9 cellular contexts compared by ENCODE assay signal in the genomic region with DNA sequence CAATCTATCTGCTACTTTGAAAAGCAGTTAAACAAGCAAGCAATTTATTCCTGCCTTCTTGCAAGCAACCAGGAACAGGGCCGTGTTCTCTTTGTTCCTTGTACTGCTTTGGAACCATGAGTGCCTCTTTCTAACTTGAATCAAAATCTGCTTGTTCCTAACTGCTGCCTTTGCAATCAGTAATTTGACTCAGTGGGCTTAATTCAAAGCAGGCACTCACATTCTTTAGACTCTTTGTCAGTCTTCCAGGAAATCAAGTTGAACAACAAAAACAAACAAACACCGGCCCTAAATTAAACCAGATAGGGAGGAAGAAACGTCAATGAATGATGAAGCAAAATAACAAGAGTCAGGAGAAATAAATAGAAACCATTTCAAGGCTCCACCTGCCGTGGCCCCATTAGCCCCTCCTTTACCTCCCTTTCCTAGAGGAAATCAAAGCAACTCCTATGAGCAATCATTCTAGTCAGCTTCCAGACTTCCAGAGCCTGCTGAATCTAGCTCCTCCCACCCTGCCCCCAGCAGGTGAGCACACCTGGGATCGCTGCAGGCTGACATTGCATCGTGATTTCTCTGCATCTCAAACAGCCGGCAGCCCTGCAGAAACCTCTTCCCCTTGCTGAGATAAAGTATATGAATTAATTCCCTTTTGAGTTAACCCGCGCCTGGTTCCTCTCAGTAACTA.
A peak's percentile ranks its signal among the peaks of the same experiment; 100 is the strongest.
DNase-seq lines count a peak whose midpoint lies in the region; ATAC-seq and TF ChIP-seq lines count a peak whose summit lies in the region.
"Had no signal": no experiment of that assay in that cellular context is flagged by ENCODE, and none has a peak within 500 bp of the region (broad histone marks: within the 10 kb centered on the region; RNA-seq: fewer than 3 reads in every experiment).

No MANE protein-coding gene starts in this region.

- H3K36me3 ChIP-seq in iPS-20b (ENCODE audit: insufficient read depth, low read depth, low read length) (no peaks in the 10 kb centered on the region), smooth muscle cell (ENCODE audit: low read depth) (no peaks in the 10 kb centered on the region), tibial artery (no peaks in the 10 kb centered on the region)

- no peaks in the 10 kb centered on the region for H3K36me3 Mint-ChIP-seq in WTC11

- H3K4me1 Mint-ChIP-seq in WTC11: peaks cover 72% of the 10 kb centered on the region

- peak overlapping the region; percentile 6; the same call in 1 of the 2 replicates for H3K4me3 ChIP-seq in iPS-20b (ENCODE audit: low read length)
- H3K4me3 ChIP-seq in smooth muscle cell: peak overlapping the region; percentile 4
- no peak overlapping the region for H3K4me3 ChIP-seq in tibial artery

- H3K27ac ChIP-seq in iPS-20b (ENCODE audit: low read length) (no peak overlapping the region), smooth muscle cell (ENCODE audit: low read depth) (no peak overlapping the region), tibial artery (no peak overlapping the region)

- no peaks in the 10 kb centered on the region for H3K27me3 ChIP-seq in iPS-20b (ENCODE audit: insufficient read depth, low read length)
- no peaks in the 10 kb centered on the region for H3K27me3 ChIP-seq in smooth muscle cell (ENCODE audit: low read depth)
- H3K27me3 ChIP-seq in tibial artery: no peaks in the 10 kb centered on the region

- ATAC-seq in WTC11: peak; percentile 99
- ATAC-seq in HG02840 (IDR thresholded peaks at IDR 0.05; ENCODE audit: low FRiP score, unreplicated experiment): no peak

- WGBS in smooth muscle cell (ENCODE audit: low lambda C conversion rate): 17% methylated on average over 9 of the region's 9 CpGs

- peak overlapping the region; percentile 50 for H3K4me3 Mint-ChIP-seq in WTC11

- H3K27ac Mint-ChIP-seq in WTC11: peak overlapping the region; percentile 90

- intact Hi-C loops in tibial artery (cut with DNase I; ENCODE audit: low total_unique reads): no loop called here

- H3F3A ChIP-seq in smooth muscle cell (ENCODE audit: low read depth): peaks cover 8% of the 10 kb centered on the region

- H3K79me2 ChIP-seq in smooth muscle cell (ENCODE audit: low read depth): no peaks in the 10 kb centered on the region

- H3K4me2 ChIP-seq in smooth muscle cell: peak overlapping the region; percentile 62

- H3K9me3 ChIP-seq in iPS-20b (ENCODE audit: insufficient read depth, low read depth, low read length): no peaks in the 10 kb centered on the region
- H3K9me3 ChIP-seq in smooth muscle cell (replicated peaks; ENCODE audit: low read depth): no peaks in the 10 kb centered on the region
- H3K9me3 ChIP-seq in tibial artery: no peaks in the 10 kb centered on the region

- H2AFZ ChIP-seq in smooth muscle cell (ENCODE audit: low read depth): peak overlapping the region; percentile 9

- POLR2A ChIA-PET in WTC11 (lab: Charles Lee): no interaction called here

- CTCF ChIA-PET in WTC11 (lab: Charles Lee): interaction anchor here (1.4 kb wide), 1 partner anchor 28 kb away, joined by 5 read pairs; no protein-coding TSS in a partner anchor

- H3K4me1 ChIP-seq in iPS-20b (ENCODE audit: insufficient read depth, low read length) (peaks cover 23% of the 10 kb centered on the region; the same call in 1 of the 2 replicates), smooth muscle cell (ENCODE audit: low read depth) (peaks cover 39% of the 10 kb centered on the region), tibial artery (peaks cover 0 to 7% (median 0%) of the 10 kb centered on the region in 4 donors)

- H3K9ac ChIP-seq in iPS-20b (ENCODE audit: low read depth, low read length): peak overlapping the region; percentile 5; the same call in 1 of the 2 replicates
- no peak overlapping the region for H3K9ac ChIP-seq in smooth muscle cell (ENCODE audit: low read depth)

- DNase-seq in NCI-H1105 (lab: John Stamatoyannopoulos, UW) (peak; percentile 78), WTC11 (ENCODE audit: low spot score) (peak; percentile 81), smooth muscle cell (lab: John Stamatoyannopoulos, UW; ENCODE audit: unreplicated experiment) (no peak), NOMO-1 treated with dmso at 0.1 percent for 144 hours (lab: John Stamatoyannopoulos, UW; ENCODE audit: unreplicated experiment) (no peak), GDM1 (lab: John Stamatoyannopoulos, UW) (no peak), tibial artery (no peak)
- DNase-seq: stimulated activated CD4-positive, alpha-beta T cell treated with anti-CD3 and anti-CD28 coated beads, Interleukin-2, amount 100 ng/mL, for 24 hours had no signal

- H3K9me3 Mint-ChIP-seq in WTC11: peaks cover 5% of the 10 kb centered on the region

- no peaks in the 10 kb centered on the region for H4K20me1 ChIP-seq in smooth muscle cell (ENCODE audit: low read depth)

- no peaks in the 10 kb centered on the region for H3K27me3 Mint-ChIP-seq in WTC11 (ENCODE audit: low read depth)

- no peak for TF ChIP-seq CTCF in WTC11 (IDR thresholded peaks at IDR 0.05)
- no peak for TF ChIP-seq CTCF in smooth muscle cell (IDR thresholded peaks at IDR 0.05; ENCODE audit: borderline replicate concordance, insufficient read depth, poor library complexity, severe bottlenecking)
- no peak for TF ChIP-seq CTCF in tibial artery (IDR thresholded peaks at IDR 0.05)

TF ChIP-seq in WTC11, 78 proteins besides CTCF, POLR2A, EP300 and RAD21:
- TF ChIP-seq SP1 (CRISPR knock-in tag; conservative IDR thresholded peaks at IDR 0.05) (0 out of 2 replicates have a peak, but pooled peaks have one; percentile 26), ZNF423 (CRISPR knock-in tag; IDR thresholded peaks at IDR 0.05) (peak; percentile 35; the same call in 1 of the 2 replicates), ZNF416 (CRISPR knock-in tag; IDR thresholded peaks at IDR 0.05) (no peak), OVOL2 (CRISPR knock-in tag; IDR thresholded peaks at IDR 0.05; ENCODE audit: borderline replicate concordance) (no peak)
- TF ChIP-seq, protein P1, sequence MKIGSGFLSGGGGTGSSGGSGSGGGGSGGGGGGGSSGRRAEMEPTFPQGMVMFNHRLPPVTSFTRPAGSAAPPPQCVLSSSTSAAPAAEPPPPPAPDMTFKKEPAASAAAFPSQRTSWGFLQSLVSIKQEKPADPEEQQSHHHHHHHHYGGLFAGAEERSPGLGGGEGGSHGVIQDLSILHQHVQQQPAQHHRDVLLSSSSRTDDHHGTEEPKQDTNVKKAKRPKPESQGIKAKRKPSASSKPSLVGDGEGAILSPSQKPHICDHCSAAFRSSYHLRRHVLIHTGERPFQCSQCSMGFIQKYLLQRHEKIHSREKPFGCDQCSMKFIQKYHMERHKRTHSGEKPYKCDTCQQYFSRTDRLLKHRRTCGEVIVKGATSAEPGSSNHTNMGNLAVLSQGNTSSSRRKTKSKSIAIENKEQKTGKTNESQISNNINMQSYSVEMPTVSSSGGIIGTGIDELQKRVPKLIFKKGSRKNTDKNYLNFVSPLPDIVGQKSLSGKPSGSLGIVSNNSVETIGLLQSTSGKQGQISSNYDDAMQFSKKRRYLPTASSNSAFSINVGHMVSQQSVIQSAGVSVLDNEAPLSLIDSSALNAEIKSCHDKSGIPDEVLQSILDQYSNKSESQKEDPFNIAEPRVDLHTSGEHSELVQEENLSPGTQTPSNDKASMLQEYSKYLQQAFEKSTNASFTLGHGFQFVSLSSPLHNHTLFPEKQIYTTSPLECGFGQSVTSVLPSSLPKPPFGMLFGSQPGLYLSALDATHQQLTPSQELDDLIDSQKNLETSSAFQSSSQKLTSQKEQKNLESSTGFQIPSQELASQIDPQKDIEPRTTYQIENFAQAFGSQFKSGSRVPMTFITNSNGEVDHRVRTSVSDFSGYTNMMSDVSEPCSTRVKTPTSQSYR (CRISPR knock-in tag; IDR thresholded peaks at IDR 0.05): peak; percentile 49; the same call in 1 of the 2 replicates
- TF ChIP-seq, protein P2, sequence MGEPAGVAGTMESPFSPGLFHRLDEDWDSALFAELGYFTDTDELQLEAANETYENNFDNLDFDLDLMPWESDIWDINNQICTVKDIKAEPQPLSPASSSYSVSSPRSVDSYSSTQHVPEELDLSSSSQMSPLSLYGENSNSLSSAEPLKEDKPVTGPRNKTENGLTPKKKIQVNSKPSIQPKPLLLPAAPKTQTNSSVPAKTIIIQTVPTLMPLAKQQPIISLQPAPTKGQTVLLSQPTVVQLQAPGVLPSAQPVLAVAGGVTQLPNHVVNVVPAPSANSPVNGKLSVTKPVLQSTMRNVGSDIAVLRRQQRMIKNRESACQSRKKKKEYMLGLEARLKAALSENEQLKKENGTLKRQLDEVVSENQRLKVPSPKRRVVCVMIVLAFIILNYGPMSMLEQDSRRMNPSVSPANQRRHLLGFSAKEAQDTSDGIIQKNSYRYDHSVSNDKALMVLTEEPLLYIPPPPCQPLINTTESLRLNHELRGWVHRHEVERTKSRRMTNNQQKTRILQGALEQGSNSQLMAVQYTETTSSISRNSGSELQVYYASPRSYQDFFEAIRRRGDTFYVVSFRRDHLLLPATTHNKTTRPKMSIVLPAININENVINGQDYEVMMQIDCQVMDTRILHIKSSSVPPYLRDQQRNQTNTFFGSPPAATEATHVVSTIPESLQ (CRISPR knock-in tag; IDR thresholded peaks at IDR 0.05): no peak

Comparison
In these comparisons a context has a peak if more than half of its experiments do, and no peak if none do; other contexts are left out.
1. DNase-seq: peak in NCI-H1105 (single experiment) and WTC11 (single experiment); none in smooth muscle cell (single experiment), NOMO-1 treated with dmso at 0.1 percent for 144 hours (single experiment), GDM1 (single experiment) and tibial artery (0 of 2).
2. H3K4me3 ChIP-seq: peak in iPS-20b (single experiment) and smooth muscle cell (single experiment); none in tibial artery (0 of 2).